ENCODE assay signal across 9 cellular contexts in the genomic region with DNA sequence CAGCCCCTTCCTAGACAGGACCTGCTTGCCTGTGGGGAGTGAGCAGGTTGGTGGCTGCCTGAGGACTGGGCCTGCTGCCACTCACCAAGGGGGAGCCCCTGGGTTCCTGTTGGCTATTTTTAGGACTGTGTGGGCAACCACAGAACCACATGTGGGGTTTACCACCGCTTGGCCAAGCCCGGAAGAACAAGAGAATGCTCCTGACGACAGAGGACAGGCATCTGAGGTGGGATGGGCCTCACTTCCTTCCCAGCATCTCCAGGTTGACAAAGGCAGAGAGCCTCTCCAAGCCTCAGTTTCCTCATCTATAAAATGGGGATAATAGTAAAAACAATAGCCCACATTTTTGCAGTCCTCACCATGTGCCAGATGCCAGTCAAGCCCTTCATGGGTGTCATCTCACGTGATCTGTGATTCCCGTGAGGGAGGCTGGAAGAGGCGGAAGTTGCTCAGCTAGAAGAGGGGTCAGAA. TPM values are rescaled to one million over a fixed set of nuclear protein-coding genes. Genes with fewer than 3 reads are reported as not detected.
DNase-seq lines count a peak whose midpoint lies in the region; ATAC-seq and TF ChIP-seq lines count a peak whose summit lies in the region.
"Had no signal": no experiment of that assay in that cellular context is flagged by ENCODE, and none has a peak within 500 bp of the region (broad histone marks: within the 10 kb centered on the region; RNA-seq: fewer than 3 reads in every experiment).

No MANE protein-coding gene starts in this region.

- 71 to 93% (median 81%) methylated on average over 6 of the region's 6 CpGs for WGBS in stomach, 5 donors

- H3K27ac ChIP-seq in naive thymus-derived CD4-positive, alpha-beta T cell (ENCODE audit: low read depth, low read length) = no peak overlapping the region
- no peak overlapping the region for H3K27ac ChIP-seq in stomach

- TF ChIP-seq EP300 in stomach (IDR thresholded peaks at IDR 0.05) = no peak

- H3K27me3 ChIP-seq in naive thymus-derived CD4-positive, alpha-beta T cell (ENCODE audit: control insufficient read depth in 2 of 2, insufficient read depth in 2 of 2, low read length in 2 of 2) = no peaks in the 10 kb centered on the region
- no peaks in the 10 kb centered on the region for H3K27me3 ChIP-seq in stomach

- peak overlapping the region in 1 of 10 donors; percentile 60 for H3K4me3 Mint-ChIP-seq in naive thymus-derived CD4-positive, alpha-beta T cell

- H3K27ac Mint-ChIP-seq in naive thymus-derived CD4-positive, alpha-beta T cell = peak overlapping the region in 2 of 9 donors; percentile 7 to 79

- peak; percentile 72 for ATAC-seq in GM19372 (IDR thresholded peaks at IDR 0.05; ENCODE audit: low read depth, unreplicated experiment)
- peak; percentile 78 for ATAC-seq in HG03354 (IDR thresholded peaks at IDR 0.05; ENCODE audit: poor library complexity, severe bottlenecking, unreplicated experiment)
- ATAC-seq in naive thymus-derived CD4-positive, alpha-beta T cell = peak; percentile 60
- ATAC-seq: HCT116 had no signal

- no peak for TF ChIP-seq CTCF in stomach (IDR thresholded peaks at IDR 0.05)

- peaks cover 0 to 3% (median 0%) of the 10 kb centered on the region in 3 experiments for H3K9me3 ChIP-seq in naive thymus-derived CD4-positive, alpha-beta T cell (ENCODE audit: control insufficient read depth in 2 of 3, low read length in 3 of 3)
- H3K9me3 ChIP-seq in stomach = peaks cover 5 to 13% (median 11%) of the 10 kb centered on the region in 4 donors

- H3K4me1 Mint-ChIP-seq in naive thymus-derived CD4-positive, alpha-beta T cell = peaks cover 5 to 46% (median 12%) of the 10 kb centered on the region in 7 donors

- peaks cover 0 to 14% (median 6%) of the 10 kb centered on the region in 5 donors for H3K27me3 Mint-ChIP-seq in naive thymus-derived CD4-positive, alpha-beta T cell

- H3K36me3 ChIP-seq in naive thymus-derived CD4-positive, alpha-beta T cell (ENCODE audit: control insufficient read depth in 2 of 3, insufficient read depth in 3 of 3, low read length in 3 of 3) = no peaks in the 10 kb centered on the region
- H3K36me3 ChIP-seq in stomach = no peaks in the 10 kb centered on the region

- DNase-seq in CMK (ENCODE audit: low read depth) (peak; percentile 90), UCSD-AML1 (lab: John Stamatoyannopoulos, UW; ENCODE audit: unreplicated experiment) (peak; percentile 87), stomach (no peak), NCI-H226 (no peak), DMS153 (lab: John Stamatoyannopoulos, UW) (no peak)
- DNase-seq in naive thymus-derived CD4-positive, alpha-beta T cell = peak in 2 of 9 donors; percentile 24 to 76

- TF ChIP-seq POLR2A in stomach (IDR thresholded peaks at IDR 0.05) = no peak

- CTCF ChIA-PET in naive thymus-derived CD4-positive, alpha-beta T cell (lab: Charles Lee) = no interaction called here

- H3K4me1 ChIP-seq in naive thymus-derived CD4-positive, alpha-beta T cell (ENCODE audit: control insufficient read depth in 2 of 2, insufficient read depth in 2 of 2, low read length in 2 of 2) = peaks cover 0 to 7% of the 10 kb centered on the region in 2 donors
- H3K4me1 ChIP-seq in stomach = peaks cover 0 to 27% (median 10%) of the 10 kb centered on the region in 4 donors

- peaks cover 0 to 23% (median 10%) of the 10 kb centered on the region in 5 donors for H3K36me3 Mint-ChIP-seq in naive thymus-derived CD4-positive, alpha-beta T cell

- intact Hi-C loops in naive thymus-derived CD4-positive, alpha-beta T cell (cut with micrococcal nuclease) = loop anchor here in 1 of 2 donors (5.0 kb wide), 1 partner anchor 45 kb away; a partner anchor contains a TSS
- intact Hi-C loops in stomach (cut with DNase I; ENCODE audit: low total_unique reads) = no loop called here

- POLR2A ChIA-PET in naive thymus-derived CD4-positive, alpha-beta T cell (lab: Charles Lee) = no interaction called here

- no peak overlapping the region for H3K4me3 ChIP-seq in naive thymus-derived CD4-positive, alpha-beta T cell (ENCODE audit: low read length)
- no peak overlapping the region for H3K4me3 ChIP-seq in stomach

- peaks cover 4 to 17% (median 10%) of the 10 kb centered on the region in 11 donors for H3K9me3 Mint-ChIP-seq in naive thymus-derived CD4-positive, alpha-beta T cell

RNA-seq across cellular contexts. Expression of a gene that starts 43.6 kb away (rescaled TPM):
- total RNA-seq in naive thymus-derived CD4-positive, alpha-beta T cell = 1 to 10 TPM in 1 of 5 experiments, under 1 TPM in 3, not detected in 1; 0.08 to 4.5 (median 0.61) TPM
- not detected for polyA plus RNA-seq in naive thymus-derived CD4-positive, alpha-beta T cell
- total RNA-seq in stomach = 100 to 1,000 TPM in 2 of 5 donors, 10 to 100 TPM in 3; 14.0 to 270 (median 24.3) TPM
- 10 to 100 TPM; 18.6 to 24.5 (median 23.5) TPM for polyA plus RNA-seq in stomach

Comparison
In these comparisons a context has a peak if more than half of its experiments do, and no peak if none do; other contexts are left out.
1. DNase-seq: peak in CMK (single experiment) and UCSD-AML1 (single experiment); none in stomach (single experiment), NCI-H226 (single experiment) and DMS153 (single experiment).
2. Peak in every context shown above with its lines, with median percentiles within 50 percentile points of each other: ATAC-seq.